ENCODE assay signal across 16 cellular contexts in genomic region chr18:2303517-2304238, GRCh38.
A peak's percentile ranks its signal among the peaks of the same experiment; 100 is the strongest.
DNase-seq lines count a peak whose midpoint lies in the region; ATAC-seq, FAIRE-seq and TF ChIP-seq lines count a peak whose summit lies in the region.
"Had no signal": no experiment of that assay in that cellular context is flagged by ENCODE, and none has a peak within 500 bp of the region (broad histone marks: within the 10 kb centered on the region; RNA-seq: fewer than 3 reads in every experiment).

No MANE protein-coding gene starts in this region.

- H3K4me1 ChIP-seq in mesodermal cell (ENCODE audit: control insufficient read depth, insufficient read depth, low read length, poor library complexity, severe bottlenecking) (peaks cover 29% of the 10 kb centered on the region), mucosa of descending colon (ENCODE audit: low read depth) (no peaks in the 10 kb centered on the region), suprapubic skin (no peaks in the 10 kb centered on the region)
- H3K4me1 ChIP-seq: colonic mucosa, gastrocnemius medialis, sigmoid colon had no signal

- no peak for TF ChIP-seq POLR2A in suprapubic skin (IDR thresholded peaks at IDR 0.05)

- H3K4me3 ChIP-seq in bronchial epithelial cell (ENCODE audit: low read depth, low read length): no peak overlapping the region
- H3K4me3 ChIP-seq in mesodermal cell (ENCODE audit: extremely low read depth, insufficient read depth, low read length, poor library complexity, severe bottlenecking): no peak overlapping the region
- no peak overlapping the region for H3K4me3 ChIP-seq in mucosa of descending colon
- H3K4me3 ChIP-seq in suprapubic skin: no peak overlapping the region
- H3K4me3 ChIP-seq: colonic mucosa, gastrocnemius medialis, sigmoid colon had no signal

- H3K27ac ChIP-seq in mesodermal cell (ENCODE audit: low read depth, low read length, severe bottlenecking) (peak overlapping the region; percentile 33), suprapubic skin (no peak overlapping the region)
- H3K27ac ChIP-seq: colonic mucosa, gastrocnemius medialis, sigmoid colon had no signal

- peak; percentile 19 for DNase-seq in Daoy (ENCODE audit: low read depth)
- peak; percentile 90 for DNase-seq in M059J (ENCODE audit: low read depth)
- DNase-seq in bronchial epithelial cell (ENCODE audit: low read depth): peak; percentile 70
- DNase-seq in mucosa of descending colon: no peak
- DNase-seq in omental fat pad (ENCODE audit: low spot score): no peak
- no peak for DNase-seq in suprapubic skin (ENCODE audit: low spot score in 2 of 2)
- DNase-seq: activated naive CD4-positive, alpha-beta T cell treated with anti-CD3 and anti-CD28 coated beads for 36 hours; CD4-positive, CD25-positive, alpha-beta regulatory T cell; colonic mucosa; gastrocnemius medialis; left colon; MM.1S; nephron progenitor cell; sigmoid colon had no signal

- TF ChIP-seq CTCF in bronchial epithelial cell (IDR thresholded peaks at IDR 0.05; ENCODE audit: insufficient read depth, low read length, severe bottlenecking) (no peak), mucosa of descending colon (IDR thresholded peaks at IDR 0.05) (no peak), omental fat pad (IDR thresholded peaks at IDR 0.05) (no peak), suprapubic skin (IDR thresholded peaks at IDR 0.05) (no peak)

- FAIRE-seq in bronchial epithelial cell (lab: Jason Lieb, UNC): no peak

- H3K36me3 ChIP-seq in bronchial epithelial cell (ENCODE audit: control insufficient read depth, insufficient read depth, low read length): no peaks in the 10 kb centered on the region
- no peaks in the 10 kb centered on the region for H3K36me3 ChIP-seq in mesodermal cell (ENCODE audit: control insufficient read depth, insufficient read depth, low read length)
- H3K36me3 ChIP-seq in mucosa of descending colon (ENCODE audit: low read depth): no peaks in the 10 kb centered on the region
- H3K36me3 ChIP-seq in suprapubic skin: no peaks in the 10 kb centered on the region
- H3K36me3 ChIP-seq: colonic mucosa, gastrocnemius medialis, sigmoid colon had no signal

- intact Hi-C loops in mucosa of descending colon (cut with DNase I, micrococcal nuclease): no loop called here

- WGBS in mesodermal cell (ENCODE audit: insufficient coverage in 2 of 2), 2 experiments: no CpG with 5 or more reads among the region's 3 CpGs
- 77% methylated on average over 3 of the region's 3 CpGs for WGBS in suprapubic skin

- H3K9me3 ChIP-seq in mesodermal cell (ENCODE audit: control insufficient read depth, low read length) (no peaks in the 10 kb centered on the region), mucosa of descending colon (no peaks in the 10 kb centered on the region), suprapubic skin (no peaks in the 10 kb centered on the region)
- H3K9me3 ChIP-seq: colonic mucosa, gastrocnemius medialis, sigmoid colon had no signal

- no peaks in the 10 kb centered on the region for H3K27me3 ChIP-seq in bronchial epithelial cell (ENCODE audit: control insufficient read depth, insufficient read depth, low read length)
- no peaks in the 10 kb centered on the region for H3K27me3 ChIP-seq in suprapubic skin
- H3K27me3 ChIP-seq: colonic mucosa, gastrocnemius medialis, sigmoid colon had no signal

- ATAC-seq in HG02610 (IDR thresholded peaks at IDR 0.05; ENCODE audit: unreplicated experiment) (no peak), mucosa of descending colon (no peak), omental fat pad (ENCODE audit: low FRiP score) (no peak)
- ATAC-seq: gastrocnemius medialis, left colon had no signal

- TF ChIP-seq EP300 in suprapubic skin (IDR thresholded peaks at IDR 0.05): no peak

Comparison
In these comparisons a context has a peak if more than half of its experiments do, and no peak if none do; other contexts are left out.
1. DNase-seq: peak in Daoy (single experiment), M059J (single experiment) and bronchial epithelial cell (single experiment); none in mucosa of descending colon (0 of 3), omental fat pad (single experiment) and suprapubic skin (0 of 2).